Comparison of ENCODE assay signal across 16 cellular contexts in the genomic region with DNA sequence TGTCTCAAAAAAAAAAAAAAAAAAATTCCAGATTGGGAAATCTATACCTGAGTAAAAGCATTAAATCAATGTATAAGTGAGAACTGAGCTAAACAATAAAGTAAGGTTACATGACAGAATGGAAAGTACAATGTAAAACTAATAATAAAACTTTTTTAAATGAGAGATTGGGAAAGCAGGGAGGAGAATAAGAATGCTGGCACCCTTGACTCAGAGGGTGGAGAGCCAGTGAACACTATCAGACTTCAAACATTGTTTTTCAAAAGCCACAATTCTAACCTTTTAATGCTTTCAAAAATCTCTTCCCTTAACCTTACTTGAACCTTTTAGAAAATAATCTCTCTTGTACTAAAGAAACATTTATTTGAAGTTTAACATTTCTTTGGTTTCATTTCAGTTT.
"Had no signal": no experiment of that assay in that cellular context is flagged by ENCODE, and none has a peak within 500 bp of the region (broad histone marks: within the 10 kb centered on the region; RNA-seq: fewer than 3 reads in every experiment).

No MANE protein-coding gene starts in this region.

- H3K4me1 ChIP-seq: psoas muscle, sigmoid colon had no signal

- H3K9me3 ChIP-seq: left ventricle myocardium inferior, psoas muscle, sigmoid colon had no signal

- H3K36me3 ChIP-seq: brain microvascular endothelial cell, sigmoid colon had no signal

- ATAC-seq: psoas muscle; stimulated activated naive B cell treated with anti-CD40 and anti-IgM and Interleukin-4, amounts not matched to agents 10 μg/mL and 1 μg/mL and 100 μg/mL, for 72 hours had no signal

- H3K27me3 ChIP-seq: brain microvascular endothelial cell, sigmoid colon had no signal

- DNase-seq: activated CD4-positive, alpha-beta T cell treated with anti-CD3 and anti-CD28 coated beads, Interleukin-2, amount 10 ng/mL, durations not matched to agents 7 days and 5 days; activated naive CD8-positive, alpha-beta T cell treated with anti-CD3 and anti-CD28 coated beads, Interleukin-2, amount 10 ng/mL, durations not matched to agents 7 days and 5 days; anterior cingulate cortex; brain microvascular endothelial cell; cerebellar nuclear complex; dermis blood vessel endothelial cell; hypothalamus; left ventricle myocardium inferior; nephron progenitor cell; occipital lobe; psoas muscle; sigmoid colon; stimulated activated CD4-positive, alpha-beta T cell treated with anti-CD3 and anti-CD28 coated beads, Interleukin-12 subunit alpha, Interleukin-12 subunit beta, amount 100 ng/mL, for 4 hours; stimulated activated naive B cell treated with anti-CD40 and anti-IgM and Interleukin-4, amounts not matched to agents 10 μg/mL and 1 μg/mL and 100 μg/mL, for 72 hours; SW 1271; trophoblast cell had no signal

- H3K27ac ChIP-seq: brain microvascular endothelial cell, left ventricle myocardium inferior, psoas muscle, sigmoid colon had no signal

- H3K4me3 ChIP-seq: left ventricle myocardium inferior, psoas muscle, sigmoid colon had no signal
